ENCODE assay signal across 1 cellular context in the genomic region with DNA sequence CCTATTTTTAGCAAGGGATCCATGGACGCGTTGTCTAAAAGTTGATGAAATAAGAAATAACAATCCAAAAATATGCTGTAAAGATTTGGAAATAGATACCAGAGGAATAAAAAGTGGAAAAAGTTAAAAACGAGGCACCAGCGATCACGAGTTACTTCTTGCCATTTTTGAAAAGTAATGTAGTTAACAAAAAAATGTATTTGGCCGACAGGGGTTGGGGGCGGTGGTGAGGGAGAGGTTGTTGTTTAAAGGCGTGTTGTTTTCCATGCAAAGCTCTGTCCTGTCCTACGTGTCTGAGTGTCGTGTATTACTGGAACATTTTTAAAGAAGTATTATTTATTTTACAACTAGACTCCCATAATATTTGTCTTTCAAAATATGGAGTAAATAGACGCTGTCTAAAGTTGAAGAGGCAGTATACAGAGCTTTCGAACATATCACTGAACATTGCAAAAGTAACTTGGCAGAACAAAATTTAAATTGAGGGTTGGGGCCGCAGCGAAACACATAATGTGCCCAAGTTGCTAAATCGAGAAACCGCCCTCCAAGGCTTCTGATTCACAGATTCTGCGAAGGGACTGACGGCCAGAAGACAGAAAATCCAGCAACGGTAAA.
A peak's percentile ranks its signal among the peaks of the same experiment; 100 is the strongest.
TF ChIP-seq lines count a peak whose summit lies in the region.

No MANE protein-coding gene starts in this region.

TF ChIP-seq in K562, 482 proteins besides CTCF, POLR2A, EP300 and RAD21 (continued from another document):
- TF ChIP-seq, protein P1, sequence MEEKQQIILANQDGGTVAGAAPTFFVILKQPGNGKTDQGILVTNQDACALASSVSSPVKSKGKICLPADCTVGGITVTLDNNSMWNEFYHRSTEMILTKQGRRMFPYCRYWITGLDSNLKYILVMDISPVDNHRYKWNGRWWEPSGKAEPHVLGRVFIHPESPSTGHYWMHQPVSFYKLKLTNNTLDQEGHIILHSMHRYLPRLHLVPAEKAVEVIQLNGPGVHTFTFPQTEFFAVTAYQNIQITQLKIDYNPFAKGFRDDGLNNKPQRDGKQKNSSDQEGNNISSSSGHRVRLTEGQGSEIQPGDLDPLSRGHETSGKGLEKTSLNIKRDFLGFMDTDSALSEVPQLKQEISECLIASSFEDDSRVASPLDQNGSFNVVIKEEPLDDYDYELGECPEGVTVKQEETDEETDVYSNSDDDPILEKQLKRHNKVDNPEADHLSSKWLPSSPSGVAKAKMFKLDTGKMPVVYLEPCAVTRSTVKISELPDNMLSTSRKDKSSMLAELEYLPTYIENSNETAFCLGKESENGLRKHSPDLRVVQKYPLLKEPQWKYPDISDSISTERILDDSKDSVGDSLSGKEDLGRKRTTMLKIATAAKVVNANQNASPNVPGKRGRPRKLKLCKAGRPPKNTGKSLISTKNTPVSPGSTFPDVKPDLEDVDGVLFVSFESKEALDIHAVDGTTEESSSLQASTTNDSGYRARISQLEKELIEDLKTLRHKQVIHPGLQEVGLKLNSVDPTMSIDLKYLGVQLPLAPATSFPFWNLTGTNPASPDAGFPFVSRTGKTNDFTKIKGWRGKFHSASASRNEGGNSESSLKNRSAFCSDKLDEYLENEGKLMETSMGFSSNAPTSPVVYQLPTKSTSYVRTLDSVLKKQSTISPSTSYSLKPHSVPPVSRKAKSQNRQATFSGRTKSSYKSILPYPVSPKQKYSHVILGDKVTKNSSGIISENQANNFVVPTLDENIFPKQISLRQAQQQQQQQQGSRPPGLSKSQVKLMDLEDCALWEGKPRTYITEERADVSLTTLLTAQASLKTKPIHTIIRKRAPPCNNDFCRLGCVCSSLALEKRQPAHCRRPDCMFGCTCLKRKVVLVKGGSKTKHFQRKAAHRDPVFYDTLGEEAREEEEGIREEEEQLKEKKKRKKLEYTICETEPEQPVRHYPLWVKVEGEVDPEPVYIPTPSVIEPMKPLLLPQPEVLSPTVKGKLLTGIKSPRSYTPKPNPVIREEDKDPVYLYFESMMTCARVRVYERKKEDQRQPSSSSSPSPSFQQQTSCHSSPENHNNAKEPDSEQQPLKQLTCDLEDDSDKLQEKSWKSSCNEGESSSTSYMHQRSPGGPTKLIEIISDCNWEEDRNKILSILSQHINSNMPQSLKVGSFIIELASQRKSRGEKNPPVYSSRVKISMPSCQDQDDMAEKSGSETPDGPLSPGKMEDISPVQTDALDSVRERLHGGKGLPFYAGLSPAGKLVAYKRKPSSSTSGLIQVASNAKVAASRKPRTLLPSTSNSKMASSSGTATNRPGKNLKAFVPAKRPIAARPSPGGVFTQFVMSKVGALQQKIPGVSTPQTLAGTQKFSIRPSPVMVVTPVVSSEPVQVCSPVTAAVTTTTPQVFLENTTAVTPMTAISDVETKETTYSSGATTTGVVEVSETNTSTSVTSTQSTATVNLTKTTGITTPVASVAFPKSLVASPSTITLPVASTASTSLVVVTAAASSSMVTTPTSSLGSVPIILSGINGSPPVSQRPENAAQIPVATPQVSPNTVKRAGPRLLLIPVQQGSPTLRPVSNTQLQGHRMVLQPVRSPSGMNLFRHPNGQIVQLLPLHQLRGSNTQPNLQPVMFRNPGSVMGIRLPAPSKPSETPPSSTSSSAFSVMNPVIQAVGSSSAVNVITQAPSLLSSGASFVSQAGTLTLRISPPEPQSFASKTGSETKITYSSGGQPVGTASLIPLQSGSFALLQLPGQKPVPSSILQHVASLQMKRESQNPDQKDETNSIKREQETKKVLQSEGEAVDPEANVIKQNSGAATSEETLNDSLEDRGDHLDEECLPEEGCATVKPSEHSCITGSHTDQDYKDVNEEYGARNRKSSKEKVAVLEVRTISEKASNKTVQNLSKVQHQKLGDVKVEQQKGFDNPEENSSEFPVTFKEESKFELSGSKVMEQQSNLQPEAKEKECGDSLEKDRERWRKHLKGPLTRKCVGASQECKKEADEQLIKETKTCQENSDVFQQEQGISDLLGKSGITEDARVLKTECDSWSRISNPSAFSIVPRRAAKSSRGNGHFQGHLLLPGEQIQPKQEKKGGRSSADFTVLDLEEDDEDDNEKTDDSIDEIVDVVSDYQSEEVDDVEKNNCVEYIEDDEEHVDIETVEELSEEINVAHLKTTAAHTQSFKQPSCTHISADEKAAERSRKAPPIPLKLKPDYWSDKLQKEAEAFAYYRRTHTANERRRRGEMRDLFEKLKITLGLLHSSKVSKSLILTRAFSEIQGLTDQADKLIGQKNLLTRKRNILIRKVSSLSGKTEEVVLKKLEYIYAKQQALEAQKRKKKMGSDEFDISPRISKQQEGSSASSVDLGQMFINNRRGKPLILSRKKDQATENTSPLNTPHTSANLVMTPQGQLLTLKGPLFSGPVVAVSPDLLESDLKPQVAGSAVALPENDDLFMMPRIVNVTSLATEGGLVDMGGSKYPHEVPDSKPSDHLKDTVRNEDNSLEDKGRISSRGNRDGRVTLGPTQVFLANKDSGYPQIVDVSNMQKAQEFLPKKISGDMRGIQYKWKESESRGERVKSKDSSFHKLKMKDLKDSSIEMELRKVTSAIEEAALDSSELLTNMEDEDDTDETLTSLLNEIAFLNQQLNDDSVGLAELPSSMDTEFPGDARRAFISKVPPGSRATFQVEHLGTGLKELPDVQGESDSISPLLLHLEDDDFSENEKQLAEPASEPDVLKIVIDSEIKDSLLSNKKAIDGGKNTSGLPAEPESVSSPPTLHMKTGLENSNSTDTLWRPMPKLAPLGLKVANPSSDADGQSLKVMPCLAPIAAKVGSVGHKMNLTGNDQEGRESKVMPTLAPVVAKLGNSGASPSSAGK (IDR thresholded peaks at IDR 0.05) = no peak
- TF ChIP-seq SLC30A9 (CRISPR knock-in tag; IDR thresholded peaks at IDR 0.05) (no peak), PCBP1 (IDR thresholded peaks at IDR 0.05; ENCODE audit: low read depth, low read length, poor library complexity, severe bottlenecking) (peak; percentile 5), TBP (optimal IDR thresholded peaks at IDR 0.05; ENCODE audit: low read depth, low read length) (peak; percentile 19), SMARCE1 (IDR thresholded peaks at IDR 0.05) (0 out of 2 replicates have a peak, but pooled peaks have one; percentile 9), MYC (IDR thresholded peaks at IDR 0.05; ENCODE audit: low read depth, low read length) (no peak), MYC (CRISPR knock-in tag; IDR thresholded peaks at IDR 0.05; ENCODE audit: borderline replicate concordance, low read depth) (no peak), ATF1 (CRISPR knock-in tag; IDR thresholded peaks at IDR 0.05) (no peak), ATF1 (tag; IDR thresholded peaks at IDR 0.05) (peak; percentile 40; the same call in 1 of the 2 replicates), TAL1 (IDR thresholded peaks at IDR 0.05) (no peak), ZNF57 (CRISPR knock-in tag; IDR thresholded peaks at IDR 0.05) (no peak), POLR2H (tag; IDR thresholded peaks at IDR 0.05; ENCODE audit: low read depth) (peak; percentile 24; the same call in 1 of the 2 replicates), ZNF507 (tag; conservative IDR thresholded peaks at IDR 0.05) (no peak), HIVEP1 (CRISPR knock-in tag; IDR thresholded peaks at IDR 0.05) (no peak)
- TF ChIP-seq, protein P2, sequence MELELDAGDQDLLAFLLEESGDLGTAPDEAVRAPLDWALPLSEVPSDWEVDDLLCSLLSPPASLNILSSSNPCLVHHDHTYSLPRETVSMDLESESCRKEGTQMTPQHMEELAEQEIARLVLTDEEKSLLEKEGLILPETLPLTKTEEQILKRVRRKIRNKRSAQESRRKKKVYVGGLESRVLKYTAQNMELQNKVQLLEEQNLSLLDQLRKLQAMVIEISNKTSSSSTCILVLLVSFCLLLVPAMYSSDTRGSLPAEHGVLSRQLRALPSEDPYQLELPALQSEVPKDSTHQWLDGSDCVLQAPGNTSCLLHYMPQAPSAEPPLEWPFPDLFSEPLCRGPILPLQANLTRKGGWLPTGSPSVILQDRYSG (tag; conservative IDR thresholded peaks at IDR 0.05; ENCODE audit: low read depth) = no peak
- TF ChIP-seq, protein P3, sequence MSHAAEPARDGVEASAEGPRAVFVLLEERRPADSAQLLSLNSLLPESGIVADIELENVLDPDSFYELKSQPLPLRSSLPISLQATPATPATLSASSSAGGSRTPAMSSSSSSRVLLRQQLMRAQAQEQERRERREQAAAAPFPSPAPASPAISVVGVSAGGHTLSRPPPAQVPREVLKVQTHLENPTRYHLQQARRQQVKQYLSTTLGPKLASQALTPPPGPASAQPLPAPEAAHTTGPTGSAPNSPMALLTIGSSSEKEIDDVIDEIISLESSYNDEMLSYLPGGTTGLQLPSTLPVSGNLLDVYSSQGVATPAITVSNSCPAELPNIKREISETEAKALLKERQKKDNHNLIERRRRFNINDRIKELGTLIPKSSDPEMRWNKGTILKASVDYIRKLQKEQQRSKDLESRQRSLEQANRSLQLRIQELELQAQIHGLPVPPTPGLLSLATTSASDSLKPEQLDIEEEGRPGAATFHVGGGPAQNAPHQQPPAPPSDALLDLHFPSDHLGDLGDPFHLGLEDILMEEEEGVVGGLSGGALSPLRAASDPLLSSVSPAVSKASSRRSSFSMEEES (CRISPR knock-in tag; IDR thresholded peaks at IDR 0.05) = peak; percentile 56
- TF ChIP-seq, protein P4, sequence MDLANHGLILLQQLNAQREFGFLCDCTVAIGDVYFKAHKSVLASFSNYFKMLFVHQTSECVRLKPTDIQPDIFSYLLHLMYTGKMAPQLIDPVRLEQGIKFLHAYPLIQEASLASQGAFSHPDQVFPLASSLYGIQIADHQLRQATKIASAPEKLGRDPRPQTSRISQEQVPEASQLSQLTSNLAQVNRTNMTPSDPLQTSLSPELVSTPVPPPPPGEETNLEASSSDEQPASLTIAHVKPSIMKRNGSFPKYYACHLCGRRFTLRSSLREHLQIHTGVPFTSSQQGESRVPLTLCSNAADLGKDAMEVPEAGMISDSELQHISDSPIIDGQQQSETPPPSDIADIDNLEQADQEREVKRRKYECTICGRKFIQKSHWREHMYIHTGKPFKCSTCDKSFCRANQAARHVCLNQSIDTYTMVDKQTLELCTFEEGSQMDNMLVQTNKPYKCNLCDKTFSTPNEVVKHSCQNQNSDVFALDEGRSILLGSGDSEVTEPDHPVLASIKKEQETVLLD (IDR thresholded peaks at IDR 0.05) = no peak
TF ChIP-seq in K562: peak in this region for 11.
